Comparison of ENCODE assay signal across 29 cellular contexts in genomic region chr18:49884465-49884864, GRCh38.
"Had no signal": no experiment of that assay in that cellular context is flagged by ENCODE, and none has a peak within 500 bp of the region (broad histone marks: within the 10 kb centered on the region; RNA-seq: fewer than 3 reads in every experiment).

No MANE protein-coding gene starts in this region.

- H3K27ac ChIP-seq: ascending aorta, cardiac muscle cell, VCaP had no signal

- H3K9me3 ChIP-seq: ascending aorta had no signal

- H3K4me3 ChIP-seq: ascending aorta, cardiac muscle cell had no signal

- H3K36me3 ChIP-seq: ascending aorta, cardiac muscle cell had no signal

- H3K4me1 ChIP-seq: ascending aorta had no signal

- ATAC-seq: activated CD4-positive, alpha-beta T cell treated with anti-CD3 and anti-CD28 coated beads for 36 hours; activated CD4-positive, CD25-positive, alpha-beta regulatory T cell treated with anti-CD3 and anti-CD28 coated beads, Interleukin-2, amount 50 U/mL, for 24 hours; activated CD8-positive, alpha-beta memory T cell treated with anti-CD3 and anti-CD28 coated beads, Interleukin-2, amount 10 ng/mL, durations not matched to agents 7 days and 5 days; activated CD8-positive, alpha-beta T cell treated with anti-CD3 and anti-CD28 coated beads, Interleukin-2, amount 10 ng/mL, durations not matched to agents 7 days and 5 days; activated naive CD8-positive, alpha-beta T cell treated with anti-CD3 and anti-CD28 coated beads, Interleukin-2, amount 50 U/mL, for 24 hours; T-cell; T-helper 17 cell; WTC11 had no signal

- H3K27me3 ChIP-seq: ascending aorta, cardiac muscle cell had no signal

- DNase-seq: activated CD4-positive, alpha-beta memory T cell treated with anti-CD3 and anti-CD28 coated beads, Interleukin-2, amount 10 ng/mL, durations not matched to agents 7 days and 5 days; activated CD4-positive, alpha-beta T cell treated with anti-CD3 and anti-CD28 coated beads for 1 hour; activated CD4-positive, alpha-beta T cell treated with anti-CD3 and anti-CD28 coated beads for 36 hours; activated CD4-positive, alpha-beta T cell treated with anti-CD3 and anti-CD28 coated beads for 48 hours; activated CD4-positive, alpha-beta T cell treated with anti-CD3 and anti-CD28 coated beads, Interleukin-2, amount 10 ng/mL, durations not matched to agents 7 days and 5 days; activated CD4-positive, alpha-beta T cell treated with anti-CD3 and anti-CD28 coated beads, Interleukin-2, amount 50 U/mL, for 48 hours; activated CD4-positive, CD25-positive, alpha-beta regulatory T cell; activated CD8-positive, alpha-beta memory T cell treated with anti-CD3 and anti-CD28 coated beads for 24 hours; activated CD8-positive, alpha-beta memory T cell treated with anti-CD3 and anti-CD28 coated beads, Interleukin-2, amount 10 ng/mL, durations not matched to agents 7 days and 5 days; activated CD8-positive, alpha-beta memory T cell treated with anti-CD3 and anti-CD28 coated beads, Interleukin-2, amount 50 U/mL, for 48 hours; activated CD8-positive, alpha-beta T cell treated with anti-CD3 and anti-CD28 coated beads, Interleukin-2, amount 10 ng/mL, durations not matched to agents 7 days and 5 days; activated gamma-delta T cell; activated naive CD4-positive, alpha-beta T cell treated with anti-CD3 and anti-CD28 coated beads, Interleukin-2, amount 10 ng/mL, durations not matched to agents 7 days and 5 days; activated naive CD4-positive, alpha-beta T cell treated with Interleukin-2 at 50 U/mL for 16 hours; activated naive CD8-positive, alpha-beta T cell treated with anti-CD3 and anti-CD28 coated beads, Interleukin-2, amount 10 ng/mL, durations not matched to agents 7 days and 5 days; activated naive CD8-positive, alpha-beta T cell treated with anti-CD3 and anti-CD28 coated beads, Interleukin-2, amount 50 U/mL, for 24 hours; activated T-cell treated with anti-CD3 and anti-CD28 coated beads, Interleukin-2, amount 50 U/mL, for 24 hours; activated T-cell treated with anti-CD3 and anti-CD28 coated beads, Interleukin-2, amount 50 U/mL, for 48 hours; amygdala; anterior cingulate cortex; caudate nucleus; cerebellar nuclear complex; T-cell; T-helper 17 cell had no signal
